ENCODE assay signal across 9 cellular contexts in genomic region chr9:127965953-127966352, GRCh38. TPM values are rescaled to one million over a fixed set of nuclear protein-coding genes. Genes with fewer than 3 reads are reported as not detected.
DNase-seq lines count a peak whose midpoint lies in the region; TF ChIP-seq lines count a peak whose summit lies in the region.
"Had no signal": no experiment of that assay in that cellular context is flagged by ENCODE, and none has a peak within 500 bp of the region (broad histone marks: within the 10 kb centered on the region; RNA-seq: fewer than 3 reads in every experiment).

No MANE protein-coding gene starts in this region.

- H3K36me3 Mint-ChIP-seq in T-helper 2 cell treated with Interferon-gamma antibody and Interleukin-4, amounts not matched to agents 5 μg/mL and 100 μg/mL, for 36 hours (ENCODE audit: low read depth), result peaks cover 79% of the 10 kb centered on the region

- H3K27me3 ChIP-seq in ascending aorta (no peaks in the 10 kb centered on the region), liver (ENCODE audit: control insufficient read depth in 4 of 4, insufficient read depth in 4 of 4, low read length in 3 of 4) (no peaks in the 10 kb centered on the region), suprapubic skin (no peaks in the 10 kb centered on the region)

- TF ChIP-seq CTCF in ascending aorta (IDR thresholded peaks at IDR 0.05) (no peak), liver (IDR thresholded peaks at IDR 0.05; ENCODE audit: low read depth, low read length, missing input control) (no peak), suprapubic skin (IDR thresholded peaks at IDR 0.05) (no peak)

- H3K27ac ChIP-seq in ascending aorta (peak overlapping the region; percentile 97 to 98), liver (ENCODE audit: low read depth in 1 of 2, low read length in 2 of 2) (peak overlapping the region; percentile 85 to 90), suprapubic skin (peak overlapping the region; percentile 95)

- H3K4me1 ChIP-seq in ascending aorta, result peaks cover 31 to 76% of the 10 kb centered on the region in 2 donors
- H3K4me1 ChIP-seq in liver (ENCODE audit: control insufficient read depth in 4 of 4, insufficient read depth in 4 of 4, low read length in 3 of 4), result peaks cover 45 to 87% (median 72%) of the 10 kb centered on the region in 4 donors
- peaks cover 98% of the 10 kb centered on the region for H3K4me1 ChIP-seq in suprapubic skin

- H3K36me3 ChIP-seq in ascending aorta (no peaks in the 10 kb centered on the region), liver (ENCODE audit: control insufficient read depth in 4 of 4, insufficient read depth in 3 of 4, low read depth in 1 of 4, low read length in 3 of 4) (no peaks in the 10 kb centered on the region), suprapubic skin (no peaks in the 10 kb centered on the region)

- peak overlapping the region; percentile 21 to 30 for H3K9ac ChIP-seq in liver (ENCODE audit: low read depth in 1 of 2, low read length in 2 of 2)

- H3K4me1 Mint-ChIP-seq in T-helper 2 cell treated with Interferon-gamma antibody and Interleukin-4, amounts not matched to agents 5 μg/mL and 100 μg/mL, for 36 hours (ENCODE audit: low read depth), result peaks cover 88% of the 10 kb centered on the region

- 44% methylated on average over 6 of the region's 6 CpGs for whole genome bisulfite sequencing in liver
- WGBS in suprapubic skin, result 30% methylated on average over 4 of the region's 6 CpGs

- H3K9me3 Mint-ChIP-seq in T-helper 2 cell treated with Interferon-gamma antibody and Interleukin-4, amounts not matched to agents 5 μg/mL and 100 μg/mL, for 36 hours, result no peaks in the 10 kb centered on the region

- no peak for TF ChIP-seq EP300 in suprapubic skin (IDR thresholded peaks at IDR 0.05)

- H3K9me3 ChIP-seq in ascending aorta, result no peaks in the 10 kb centered on the region
- no peaks in the 10 kb centered on the region for H3K9me3 ChIP-seq in liver (ENCODE audit: control insufficient read depth in 4 of 4, low read length in 3 of 4)
- no peaks in the 10 kb centered on the region for H3K9me3 ChIP-seq in suprapubic skin

- no peaks in the 10 kb centered on the region for H3K27me3 Mint-ChIP-seq in T-helper 2 cell treated with Interferon-gamma antibody and Interleukin-4, amounts not matched to agents 5 μg/mL and 100 μg/mL, for 36 hours (ENCODE audit: low read depth)

- DNase-seq in T-helper 2 cell treated with Interferon-gamma antibody and Interleukin-4, amounts not matched to agents 5 μg/mL and 100 μg/mL, for 36 hours (ENCODE audit: low spot score), result no peak
- DNase-seq in T-helper 2 cell (no peak), ascending aorta (ENCODE audit: low spot score in 2 of 2) (no peak), suprapubic skin (ENCODE audit: low spot score in 2 of 2) (no peak), NCI-H2029 treated with DMSO at 0.1 percent for 48 hours (lab: John Stamatoyannopoulos, UW) (no peak), CD1c-positive myeloid dendritic cell (ENCODE audit: extremely low spot score) (no peak), DMS153 treated with DMSO at 0.1 percent for 48 hours (lab: John Stamatoyannopoulos, UW; ENCODE audit: unreplicated experiment) (no peak)
- DNase-seq: stimulated activated naive CD4-positive, alpha-beta T cell had no signal

- TF ChIP-seq POLR2A in suprapubic skin (IDR thresholded peaks at IDR 0.05), result no peak

- TF ChIP-seq RAD21 in liver (IDR thresholded peaks at IDR 0.05), result no peak

- H3K27ac Mint-ChIP-seq in T-helper 2 cell treated with Interferon-gamma antibody and Interleukin-4, amounts not matched to agents 5 μg/mL and 100 μg/mL, for 36 hours, result no peak overlapping the region

- H3K4me3 Mint-ChIP-seq in T-helper 2 cell treated with Interferon-gamma antibody and Interleukin-4, amounts not matched to agents 5 μg/mL and 100 μg/mL, for 36 hours, result peak overlapping the region; percentile 70

- intact Hi-C loops in ascending aorta (cut with DNase I), result loop anchor here (1.0 to 2.0 kb wide), 2 partner anchors 13 to 129 kb away; no protein-coding TSS in a partner anchor

- H3K4me3 ChIP-seq in ascending aorta (peak overlapping the region in 1 of 2 donors; percentile 48), liver (ENCODE audit: low read depth in 1 of 3, low read length in 3 of 3) (no peak overlapping the region), suprapubic skin (peak overlapping the region; percentile 20)

TF ChIP-seq in liver, 16 proteins besides CTCF, POLR2A, EP300 and RAD21:
- TF ChIP-seq MAX (IDR thresholded peaks at IDR 0.05), result no peak
- TF ChIP-seq ATF3 (IDR thresholded peaks at IDR 0.05), result no peak
- TF ChIP-seq JUND (IDR thresholded peaks at IDR 0.05), result no peak
- no peak for TF ChIP-seq YY1 (IDR thresholded peaks at IDR 0.05)
- TF ChIP-seq HNF4A (conservative IDR thresholded peaks at IDR 0.05), result no peak
- TF ChIP-seq TAF1 (conservative IDR thresholded peaks at IDR 0.05), result no peak
- TF ChIP-seq FOXA2 (IDR thresholded peaks at IDR 0.05), result no peak
- no peak for TF ChIP-seq HNF4G (IDR thresholded peaks at IDR 0.05)
- no peak for TF ChIP-seq FOXA1 (IDR thresholded peaks at IDR 0.05)
- TF ChIP-seq NR2F2 (IDR thresholded peaks at IDR 0.05), result no peak
- no peak for TF ChIP-seq RXRA (IDR thresholded peaks at IDR 0.05)
- TF ChIP-seq GABPA (IDR thresholded peaks at IDR 0.05 in 1 of 2, conservative IDR thresholded peaks at IDR 0.05 in 1 of 2), result no peak
- TF ChIP-seq REST (IDR thresholded peaks at IDR 0.05), result no peak
- no peak for TF ChIP-seq SP1 (IDR thresholded peaks at IDR 0.05)
- TF ChIP-seq ZBTB33 (IDR thresholded peaks at IDR 0.05), result no peak

RNA-seq across cellular contexts. Expression of gene EEIG1, which starts 14.8 kb away (rescaled TPM):
- total RNA-seq in ascending aorta (32.8 TPM), liver (10 to 100 TPM in 1 of 2 donors, 1 to 10 TPM in 1; 4.9 to 14.3 TPM), suprapubic skin (10 to 100 TPM; 43.1 to 85.8 (median 59.5) TPM)
- 10 to 100 TPM in 1 of 2 donors, 1 to 10 TPM in 1; 6.7 to 11.2 TPM for polyA plus RNA-seq in liver

RNA-seq across cellular contexts. Expression of gene DPM2, which starts 28.3 kb away (rescaled TPM):
- total RNA-seq in ascending aorta (18.2 TPM), liver (10 to 100 TPM in 1 of 2 donors, 1 to 10 TPM in 1; 9.3 to 22.0 TPM), suprapubic skin (10 to 100 TPM; 19.4 to 39.7 (median 30.6) TPM)
- polyA plus RNA-seq in liver, result 10 to 100 TPM; 22.0 to 25.0 TPM

RNA-seq across cellular contexts. Expression of gene PIP5KL1, which starts 35.4 kb away (rescaled TPM):
- not detected for total RNA-seq in ascending aorta
- 1 to 10 TPM in 1 of 2 donors, under 1 TPM in 1; 0.59 to 1.5 TPM for total RNA-seq in liver
- under 1 TPM; 0.06 to 0.40 TPM for polyA plus RNA-seq in liver
- 10 to 100 TPM in 1 of 4 donors, 1 to 10 TPM in 3; 5.8 to 14.7 (median 9.2) TPM for total RNA-seq in suprapubic skin

RNA-seq across cellular contexts. Expression of gene ST6GALNAC4, which starts 49.1 kb away (rescaled TPM):
- 134 TPM for total RNA-seq in ascending aorta
- total RNA-seq in liver, result 10 to 100 TPM in 1 of 2 donors, 1 to 10 TPM in 1; 4.5 to 83.7 TPM
- polyA plus RNA-seq in liver, result 10 to 100 TPM in 1 of 2 donors, 1 to 10 TPM in 1; 2.5 to 10.6 TPM
- 10 to 100 TPM; 14.6 to 25.2 (median 20.2) TPM for total RNA-seq in suprapubic skin
